10 cellular contexts compared by ENCODE assay signal in genomic region chr5:43034591-43034968, GRCh38. TPM values are rescaled to one million over a fixed set of nuclear protein-coding genes. Genes with fewer than 3 reads are reported as not detected.
DNase-seq lines count a peak whose midpoint lies in the region; ATAC-seq and TF ChIP-seq lines count a peak whose summit lies in the region.
"Had no signal": no experiment of that assay in that cellular context is flagged by ENCODE, and none has a peak within 500 bp of the region (broad histone marks: within the 10 kb centered on the region; RNA-seq: fewer than 3 reads in every experiment).

No MANE protein-coding gene starts in this region.

- H3K27me3 ChIP-seq in right lobe of liver: peaks cover 0 to 46% of the 10 kb centered on the region in 2 donors

- 36% methylated on average over 5 of the region's 5 CpGs for WGBS in right lobe of liver (ENCODE audit: insufficient coverage, low coverage, low lambda C conversion rate, missing lambda C conversion rate)

- intact Hi-C loops in right lobe of liver (cut with DNase I): no loop called here

- H3K27ac ChIP-seq in right lobe of liver: peak overlapping the region in 1 of 3 donors; percentile 9
- H3K27ac ChIP-seq in substantia nigra (ENCODE audit: low read depth, low read length, poor library complexity, severe bottlenecking): no peak overlapping the region

- H3K36me3 ChIP-seq in right lobe of liver: no peaks in the 10 kb centered on the region

- H3K9me3 ChIP-seq in right lobe of liver: no peaks in the 10 kb centered on the region

- no peak for TF ChIP-seq CTCF in right lobe of liver (IDR thresholded peaks at IDR 0.05)

- DNase-seq in A172 (ENCODE audit: low spot score) (peak; percentile 72), H4 (ENCODE audit: low spot score) (peak; percentile 84), amniotic epithelial cell (ENCODE audit: low read depth) (peak; percentile 64), right lobe of liver (no peak), left lobe of liver (ENCODE audit: low spot score) (no peak), substantia nigra (lab: John Stamatoyannopoulos, UW) (no peak)
- DNase-seq: activated T-cell treated with anti-CD3 and anti-CD28 coated beads, Interleukin-2, amount 50 U/mL, for 1 hour; NCI-H446 treated with DMSO at 0.1 percent for 48 hours had no signal

- ATAC-seq in right lobe of liver (peak; percentile 12 to 63 (median 33)), HG02763 (IDR thresholded peaks at IDR 0.05; ENCODE audit: unreplicated experiment) (no peak), left lobe of liver (no peak), HG03442 (IDR thresholded peaks at IDR 0.05; ENCODE audit: unreplicated experiment) (no peak)

- no peaks in the 10 kb centered on the region for H3K4me1 ChIP-seq in right lobe of liver

- no peak overlapping the region for H3K4me3 ChIP-seq in right lobe of liver

- no peak for TF ChIP-seq POLR2A in right lobe of liver (IDR thresholded peaks at IDR 0.05)

RNA-seq across cellular contexts. Expression of gene ANXA2R, which starts 5.5 kb away (rescaled TPM):
- 8.0 and 9.4 TPM in 2 replicates for total RNA-seq in A172 (2014; rRNA removed; shearing (Covaris generic))
- 4.5 TPM in 2 replicates for total RNA-seq in H4 (2014; rRNA removed; shearing (Covaris generic))
- 1 to 10 TPM in 1 of 6 experiments, under 1 TPM in 5; 0.21 to 1.1 (median 0.41) TPM for total RNA-seq in right lobe of liver
- 0.35 TPM for total RNA-seq in left lobe of liver

Comparison
In these comparisons a context has a peak if more than half of its experiments do, and no peak if none do; other contexts are left out.
1. DNase-seq: peak in A172 (single experiment), H4 (single experiment) and amniotic epithelial cell (single experiment); none in right lobe of liver (0 of 3), left lobe of liver (single experiment) and substantia nigra (0 of 49).
2. ATAC-seq: peak in right lobe of liver (4 of 4); none in HG02763 (single experiment), left lobe of liver (single experiment) and HG03442 (single experiment).